In genomic region chr22:37254867-37255233, GRCh38 we compare ENCODE assay signal across 21 cellular contexts. TPM values are rescaled to one million over a fixed set of nuclear protein-coding genes. Genes with fewer than 3 reads are reported as not detected.
DNase-seq lines count a peak whose midpoint lies in the region; ATAC-seq, FAIRE-seq and TF ChIP-seq lines count a peak whose summit lies in the region.
"Had no signal": no experiment of that assay in that cellular context is flagged by ENCODE, and none has a peak within 500 bp of the region (broad histone marks: within the 10 kb centered on the region; RNA-seq: fewer than 3 reads in every experiment).

No MANE protein-coding gene starts in this region.

- H3K27me3 Mint-ChIP-seq in HFFc6 (ENCODE audit: insufficient read depth), result peaks cover 14% of the 10 kb centered on the region
- no peaks in the 10 kb centered on the region for H3K27me3 Mint-ChIP-seq in activated T-helper 17 cell treated with anti-CD3 and anti-CD28 coated beads, Interleukin-2, amount 50 U/mL, for 72 hours

- no peak for TF ChIP-seq EP300 in A549 (IDR thresholded peaks at IDR 0.05)
- TF ChIP-seq EP300 in stomach (IDR thresholded peaks at IDR 0.05), result no peak

- H3K4me1 Mint-ChIP-seq in HFFc6 (ENCODE audit: low read depth), result peaks cover 42% of the 10 kb centered on the region
- H3K4me1 Mint-ChIP-seq in activated T-helper 17 cell treated with anti-CD3 and anti-CD28 coated beads, Interleukin-2, amount 50 U/mL, for 72 hours, result peaks cover 21% of the 10 kb centered on the region

- no peaks in the 10 kb centered on the region for H3K36me3 Mint-ChIP-seq in HFFc6 (ENCODE audit: low read depth)
- no peaks in the 10 kb centered on the region for H3K36me3 Mint-ChIP-seq in activated T-helper 17 cell treated with anti-CD3 and anti-CD28 coated beads, Interleukin-2, amount 50 U/mL, for 72 hours (ENCODE audit: low read depth)
- H3K36me3 Mint-ChIP-seq: IgD-negative memory B cell had no signal

- POLR2A ChIA-PET in A549 (lab: Yijun Ruan, JAX), result no interaction called here

- ATAC-seq in A549 (no peak), GM18868 (IDR thresholded peaks at IDR 0.05; ENCODE audit: unreplicated experiment) (no peak)
- ATAC-seq in activated T-helper 17 cell treated with anti-CD3 and anti-CD28 coated beads, Interleukin-2, amount 50 U/mL, for 72 hours (replicated peaks), result peak; percentile 84
- ATAC-seq: left lung had no signal

- no peaks in the 10 kb centered on the region for H3K36me3 ChIP-seq in stomach
- H3K36me3 ChIP-seq: left lung had no signal

- H3K27me3 ChIP-seq in stomach, result peaks cover 3 to 89% (median 29%) of the 10 kb centered on the region in 3 donors

- TF ChIP-seq RAD21 in A549 (conservative IDR thresholded peaks at IDR 0.05 in 1 of 2, IDR thresholded peaks at IDR 0.05 in 1 of 2), result no peak

- intact Hi-C loops in stomach (cut with DNase I; ENCODE audit: low total_unique reads), result no loop called here

- H3K9me3 ChIP-seq in A549 (no peaks in the 10 kb centered on the region), stomach (no peaks in the 10 kb centered on the region)
- H3K9me3 ChIP-seq: left lung had no signal

- WGBS in A549 (ENCODE audit: missing lambda C conversion rate), result 37% methylated on average over 5 of the region's 5 CpGs
- 19 to 32% (median 28%) methylated on average over 5 of the region's 5 CpGs for WGBS in stomach, 5 donors

- H3K27ac ChIP-seq in A549 (no peak overlapping the region), stomach (no peak overlapping the region)
- H3K27ac ChIP-seq: left lung had no signal

- FAIRE-seq in A549 (lab: Jason Lieb, UNC), result no peak

- H3K4me3 ChIP-seq in A549 (no peak overlapping the region), fibroblast of pulmonary artery (replicated peaks; ENCODE audit: low read depth, low read length) (peak overlapping the region; percentile 2), stomach (no peak overlapping the region)
- H3K4me3 ChIP-seq: left lung had no signal

- CTCF ChIA-PET in A549 (lab: Yijun Ruan, JAX), result interaction anchor here (1.2 to 1.3 kb wide), 2 partner anchors 58 to 203 kb away, joined by 3 read pairs; no protein-coding TSS in a partner anchor

- H3K4me1 ChIP-seq in A549 (peaks cover 41% of the 10 kb centered on the region), stomach (peaks cover 0 to 7% (median 0%) of the 10 kb centered on the region in 4 donors)

- no peaks in the 10 kb centered on the region for H3K9me3 Mint-ChIP-seq in HFFc6
- no peaks in the 10 kb centered on the region for H3K9me3 Mint-ChIP-seq in activated T-helper 17 cell treated with anti-CD3 and anti-CD28 coated beads, Interleukin-2, amount 50 U/mL, for 72 hours
- H3K9me3 Mint-ChIP-seq: activated T-helper 1 cell treated with anti-CD3 and anti-CD28 coated beads, Interleukin-12 subunit alpha, Interleukin-12 subunit beta, Interleukin-2, Interleukin-4 antibody, amounts not matched to agents 30 ng/mL and 10 ng/mL and 1 ng/mL, durations not matched to agents 14 hours and 24 hours and 36 hours; H9; IgD-negative memory B cell had no signal

- peak overlapping the region; percentile 0; the same call in 1 of the 2 replicates for H3K4me3 Mint-ChIP-seq in HFFc6
- H3K4me3 Mint-ChIP-seq in activated T-helper 17 cell treated with anti-CD3 and anti-CD28 coated beads, Interleukin-2, amount 50 U/mL, for 72 hours, result peak overlapping the region; percentile 55
- H3K4me3 Mint-ChIP-seq: activated T-helper 1 cell treated with anti-CD3 and anti-CD28 coated beads, Interleukin-12 subunit alpha, Interleukin-12 subunit beta, Interleukin-2, Interleukin-4 antibody, amounts not matched to agents 30 ng/mL and 10 ng/mL and 1 ng/mL, durations not matched to agents 14 hours and 24 hours and 36 hours; H9 had no signal

- H3K4me2 ChIP-seq in A549, result peak overlapping the region; percentile 43

- no peak for TF ChIP-seq POLR2A in A549 (IDR thresholded peaks at IDR 0.05; ENCODE audit: low read length)
- no peak for TF ChIP-seq POLR2A in stomach (IDR thresholded peaks at IDR 0.05)

- H3K27ac Mint-ChIP-seq in HFFc6, result no peak overlapping the region
- peak overlapping the region; percentile 88 for H3K27ac Mint-ChIP-seq in activated T-helper 17 cell treated with anti-CD3 and anti-CD28 coated beads, Interleukin-2, amount 50 U/mL, for 72 hours
- H3K27ac Mint-ChIP-seq: activated T-helper 1 cell treated with anti-CD3 and anti-CD28 coated beads, Interleukin-12 subunit alpha, Interleukin-12 subunit beta, Interleukin-2, Interleukin-4 antibody, amounts not matched to agents 30 ng/mL and 10 ng/mL and 1 ng/mL, durations not matched to agents 14 hours and 24 hours and 36 hours; H9 had no signal

- no peak for DNase-seq in A549 (ENCODE audit: low read depth in 1 of 2, low spot score in 1 of 2)
- peak; percentile 22 for DNase-seq in HFFc6
- DNase-seq in fibroblast of pulmonary artery (ENCODE audit: low read depth), result peak; percentile 86
- no peak for DNase-seq in dedifferentiated amniotic fluid mesenchymal stem cell (ENCODE audit: extremely low spot score)
- no peak for DNase-seq in KBM-7
- no peak for DNase-seq in stomach
- DNase-seq: activated CD4-positive, alpha-beta T cell treated with anti-CD3 and anti-CD28 coated beads, Interleukin-2, amount 50 U/mL, for 4 hours; anterior cingulate cortex; GF-D8; H9; NCI-H1092 treated with DMSO at 0.1 percent for 48 hours; SHP77; T1000 had no signal

- TF ChIP-seq CTCF in A549 (IDR thresholded peaks at IDR 0.05) (no peak), HFFc6 (IDR thresholded peaks at IDR 0.05) (no peak), fibroblast of pulmonary artery (IDR thresholded peaks at IDR 0.05; ENCODE audit: low read length, missing control alignments) (no peak), stomach (IDR thresholded peaks at IDR 0.05) (no peak)

- in situ Hi-C loops in KBM-7 (cut with MboI; ENCODE audit: low pct_unique_long_range_greater_than_20kb, low sequenced_read_pairs), result no loop called here

TF ChIP-seq in A549, 52 proteins besides CTCF, POLR2A, EP300 and RAD21:
- TF ChIP-seq MAFK (IDR thresholded peaks at IDR 0.05; ENCODE audit: partially characterized antibody) (no peak), HOXB13 (CRISPR knock-in tag; IDR thresholded peaks at IDR 0.05; ENCODE audit: low read depth) (no peak), RARB (CRISPR knock-in tag; IDR thresholded peaks at IDR 0.05) (no peak), NFE2L2 (conservative IDR thresholded peaks at IDR 0.05; ENCODE audit: low read length) (no peak), FOSL2 (IDR thresholded peaks at IDR 0.05) (no peak), FOSL2 (CRISPR knock-in tag; IDR thresholded peaks at IDR 0.05) (no peak), ESRRA (IDR thresholded peaks at IDR 0.05; ENCODE audit: borderline replicate concordance, low read length) (no peak), BHLHE40 (IDR thresholded peaks at IDR 0.05; ENCODE audit: low read depth, low read length) (no peak), GATA3 (IDR thresholded peaks at IDR 0.05; ENCODE audit: borderline replicate concordance) (no peak), HDAC2 (IDR thresholded peaks at IDR 0.05) (no peak), RNF2 (IDR thresholded peaks at IDR 0.05; ENCODE audit: borderline replicate concordance, low read depth) (no peak), EHF (CRISPR knock-in tag; IDR thresholded peaks at IDR 0.05) (no peak)

RNA-seq across cellular contexts. Expression of gene RAC2, which starts 10.8 kb away (rescaled TPM):
- 0.12 TPM in 1 of 2 replicates, not detected in the other for polyA plus RNA-seq in A549 (2011; rRNA removed)
- 0.12 and 0.16 TPM in 2 replicates for polyA plus RNA-seq in A549 (2012; cell fraction: cytosol; rRNA removed)
- 0.17 and 0.22 TPM in 2 replicates for polyA plus RNA-seq in A549 (2012; cell fraction: nucleus; rRNA removed)
- polyA plus RNA-seq in A549 (2017; fragmentation: RNase III; extraction: RNeasy Plus Mini Kit Qiagen cat#74134 plus additional on column Dnase treatment), result 0.05 to 0.07 TPM (median 0.05 TPM) in 3 replicates
- polyA minus RNA-seq in A549 (2011; rRNA and poly(A)+ RNA removed), result not detected in 2 replicates
- total RNA-seq in HFFc6 (2021; fragmentation: NEBNext Ultra II Directional; extraction: Animal tissue kit (Norgen Biotek cat#: 25700)), result 10 to 100 TPM; 29.9 to 57.2 (median 53.5) TPM
- 1,000 to 10,000 TPM in 1 of 2 donors, 100 to 1,000 TPM in 1; 674 to 1,069 TPM for total RNA-seq in activated T-helper 17 cell treated with anti-CD3 and anti-CD28 coated beads, Interleukin-2, amount 50 U/mL, for 72 hours
- total RNA-seq in stomach, result 10 to 100 TPM in 3 of 5 donors, 1 to 10 TPM in 2; 1.8 to 50.4 (median 14.2) TPM
- polyA plus RNA-seq in stomach, result 10 to 100 TPM; 17.6 to 23.8 (median 22.8) TPM
- total RNA-seq: myocyte had no signal

RNA-seq across cellular contexts. Expression of gene CYTH4, which starts 27.5 kb away (rescaled TPM):
- polyA plus RNA-seq in A549 (2011; rRNA removed) (0.03 and 0.05 TPM in 2 replicates), A549 (2017; fragmentation: RNase III; extraction: RNeasy Plus Mini Kit Qiagen cat#74134 plus additional on column Dnase treatment) (0.10 to 0.24 TPM (median 0.15 TPM) in 3 replicates), stomach (1 to 10 TPM; 1.9 to 6.0 (median 5.0) TPM)
- 0.09 and 0.16 TPM in 2 replicates for polyA plus RNA-seq in A549 (2012; cell fraction: cytosol; rRNA removed)
- polyA plus RNA-seq in A549 (2012; cell fraction: nucleus; rRNA removed), result 0.24 and 0.32 TPM in 2 replicates
- polyA minus RNA-seq in A549 (2011; rRNA and poly(A)+ RNA removed), result 0.04 TPM in 1 of 2 replicates, not detected in the other
- under 1 TPM in 1 of 6 experiments, not detected in 5; 0.28 TPM for total RNA-seq in HFFc6 (2021; fragmentation: NEBNext Ultra II Directional; extraction: Animal tissue kit (Norgen Biotek cat#: 25700))
- total RNA-seq in activated T-helper 17 cell treated with anti-CD3 and anti-CD28 coated beads, Interleukin-2, amount 50 U/mL, for 72 hours, result 100 to 1,000 TPM in 1 of 2 donors, 10 to 100 TPM in 1; 53.7 to 124 TPM
- 10 to 100 TPM in 2 of 5 donors, 1 to 10 TPM in 2, not detected in 1; 4.2 to 77.0 (median 12.5) TPM for total RNA-seq in stomach
- total RNA-seq: H9, myocyte had no signal

RNA-seq across cellular contexts. Expression of gene SSTR3, which starts 42.6 kb away (rescaled TPM):
- polyA plus RNA-seq in A549 (2011; rRNA removed) (not detected in 2 replicates), A549 (2017; fragmentation: RNase III; extraction: RNeasy Plus Mini Kit Qiagen cat#74134 plus additional on column Dnase treatment) (not detected in 3 replicates), stomach (under 1 TPM in 2 of 3 donors, not detected in 1; 0.05 to 0.12 TPM)
- not detected in 2 replicates for polyA plus RNA-seq in A549 (2012; cell fraction: cytosol; rRNA removed)
- 0.07 TPM in 1 of 2 replicates, not detected in the other for polyA plus RNA-seq in A549 (2012; cell fraction: nucleus; rRNA removed)
- polyA minus RNA-seq in A549 (2011; rRNA and poly(A)+ RNA removed), result not detected in 2 replicates
- not detected for total RNA-seq in HFFc6 (2021; fragmentation: NEBNext Ultra II Directional; extraction: Animal tissue kit (Norgen Biotek cat#: 25700))
- total RNA-seq in activated T-helper 17 cell treated with anti-CD3 and anti-CD28 coated beads, Interleukin-2, amount 50 U/mL, for 72 hours, result 10 to 100 TPM in 1 of 2 donors, 1 to 10 TPM in 1; 2.6 to 16.2 TPM
- total RNA-seq in stomach, result under 1 TPM in 1 of 5 donors, not detected in 4; 0.37 TPM
- total RNA-seq: Calu3, myocyte, posterior vena cava had no signal

Comparison
In these comparisons a context has a peak if more than half of its experiments do, and no peak if none do; other contexts are left out.
1. DNase-seq: peak in HFFc6 (single experiment) and fibroblast of pulmonary artery (single experiment); none in A549 (0 of 2), dedifferentiated amniotic fluid mesenchymal stem cell (single experiment), KBM-7 (single experiment) and stomach (single experiment).
2. RNA of gene RAC2, which starts 10.8 kb away (total RNA-seq): 674 to 1,069 TPM in activated T-helper 17 cell treated with anti-CD3 and anti-CD28 coated beads, Interleukin-2, amount 50 U/mL, for 72 hours; 29.9 to 57.2 TPM in HFFc6 and 1.8 to 50.4 TPM in stomach; every median in the first group is over 10 times any median in the second.